In the genomic region with DNA sequence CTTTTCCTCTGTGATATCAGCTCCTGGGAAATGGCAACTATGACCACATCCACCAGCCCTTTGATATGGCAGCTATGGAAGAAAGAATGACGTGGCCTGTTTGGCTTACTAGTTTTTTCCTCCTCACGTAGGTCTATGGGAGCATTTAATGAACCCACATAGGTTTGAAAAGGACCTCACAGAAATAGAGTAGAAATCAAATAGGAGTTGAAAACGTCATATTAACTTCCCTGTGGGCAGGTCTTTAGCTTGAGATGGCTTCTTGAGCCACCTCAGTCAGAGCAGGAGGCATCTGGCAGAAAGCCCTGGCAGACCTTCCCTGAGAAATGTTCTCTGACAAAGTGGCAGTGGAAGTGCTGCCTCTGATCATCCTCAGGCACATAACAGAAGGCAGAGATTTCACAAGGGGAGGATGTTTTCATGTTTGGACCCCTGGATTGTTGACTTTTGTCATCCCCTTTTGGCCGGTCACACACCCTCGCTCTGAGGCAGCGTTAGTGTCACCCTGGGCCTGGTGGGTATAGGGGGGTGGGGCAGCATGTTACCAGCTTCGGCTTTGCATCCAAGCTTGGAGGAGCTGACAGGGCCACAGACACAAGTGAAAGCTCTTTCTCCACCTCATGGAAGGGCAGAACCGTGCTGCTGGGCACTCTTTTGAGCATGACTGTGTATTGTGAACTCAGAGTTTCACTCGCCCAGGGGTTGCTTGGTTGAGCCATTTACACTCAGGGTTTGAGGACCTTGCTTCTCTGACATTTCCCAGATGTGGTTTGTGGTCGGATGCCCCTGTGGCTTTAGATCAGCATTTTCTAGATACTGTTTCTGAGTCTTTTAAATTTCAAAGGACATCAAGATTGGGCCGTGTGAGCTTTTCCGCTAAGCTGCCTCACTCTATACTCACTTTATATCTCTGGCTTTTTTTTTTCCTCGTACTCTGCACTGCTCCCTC, we compare ENCODE assay signal across 9 cellular contexts.
A peak's percentile ranks its signal among the peaks of the same experiment; 100 is the strongest.
DNase-seq lines count a peak whose midpoint lies in the region; ATAC-seq, FAIRE-seq and TF ChIP-seq lines count a peak whose summit lies in the region.
"Had no signal": no experiment of that assay in that cellular context is flagged by ENCODE, and none has a peak within 500 bp of the region (broad histone marks: within the 10 kb centered on the region; RNA-seq: fewer than 3 reads in every experiment).

No MANE protein-coding gene starts in this region.

- no peaks in the 10 kb centered on the region for H3K27me3 ChIP-seq in psoas muscle (ENCODE audit: insufficient read depth in 3 of 3, low read length in 2 of 3)

- intact Hi-C loops in psoas muscle (cut with DNase I), result no loop called here

- no peaks in the 10 kb centered on the region for H3K36me3 ChIP-seq in psoas muscle (ENCODE audit: insufficient read depth in 1 of 2, low read depth in 1 of 2)

- no peak overlapping the region for H3K4me3 ChIP-seq in psoas muscle

- peak; percentile 56 for DNase-seq in RCC 7860 (ENCODE audit: low spot score)
- peak; percentile 73 for DNase-seq in astrocyte of the hippocampus (ENCODE audit: low read depth, low spot score)
- DNase-seq in stimulated activated CD8-positive, alpha-beta memory T cell treated with anti-CD3 and anti-CD28 coated beads, Interleukin-12 subunit alpha, Interleukin-12 subunit beta, amount 100 ng/mL, for 1 hour (ENCODE audit: low read depth), result peak; percentile 14
- DNase-seq in psoas muscle, result no peak
- DNase-seq: left cardiac atrium, NCI-H1694 had no signal

- TF ChIP-seq CTCF in psoas muscle (IDR thresholded peaks at IDR 0.05), result no peak

- ATAC-seq in GM21360 (IDR thresholded peaks at IDR 0.05; ENCODE audit: unreplicated experiment) (peak; percentile 64), HG03457 (IDR thresholded peaks at IDR 0.05; ENCODE audit: unreplicated experiment) (no peak), psoas muscle (no peak), HG02938 (IDR thresholded peaks at IDR 0.05; ENCODE audit: unreplicated experiment) (no peak)

- H3K4me1 ChIP-seq in psoas muscle, result no peaks in the 10 kb centered on the region

- H3K27ac ChIP-seq in psoas muscle, result no peak overlapping the region

- FAIRE-seq in RCC 7860 (lab: Jason Lieb, UNC), result no peak

- 55 to 67% (median 62%) methylated on average over 13 of the region's 13 CpGs for WGBS in psoas muscle, 3 donors

- H3K9me3 ChIP-seq in psoas muscle, result no peaks in the 10 kb centered on the region

Comparison
In these comparisons a context has a peak if more than half of its experiments do, and no peak if none do; other contexts are left out.
1. DNase-seq: peak in RCC 7860 (single experiment), astrocyte of the hippocampus (single experiment) and stimulated activated CD8-positive, alpha-beta memory T cell treated with anti-CD3 and anti-CD28 coated beads, Interleukin-12 subunit alpha, Interleukin-12 subunit beta, amount 100 ng/mL, for 1 hour (single experiment); none in psoas muscle (0 of 2).